1 cellular context compared by ENCODE assay signal in the genomic region with DNA sequence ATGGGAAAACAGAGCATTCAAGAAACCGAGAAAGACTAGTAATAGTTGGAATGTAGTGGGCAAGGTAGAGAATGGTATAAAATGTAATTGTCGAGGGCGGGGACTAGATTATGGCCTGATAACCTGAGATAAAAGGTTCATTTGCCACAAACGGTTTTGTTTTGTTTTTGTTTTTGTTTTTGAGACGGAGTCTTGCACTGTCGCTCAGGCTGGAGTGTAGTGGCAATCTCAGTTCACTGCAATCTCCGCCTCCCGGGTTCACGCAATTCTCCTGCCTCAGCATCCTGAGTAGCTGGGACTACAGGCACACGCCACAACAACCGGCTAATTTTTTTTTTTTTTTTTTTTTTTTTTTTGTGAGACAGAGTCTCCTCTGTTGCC.
TF ChIP-seq lines count a peak whose summit lies in the region.

No MANE protein-coding gene starts in this region.

TF ChIP-seq in HCT116, 20 proteins besides CTCF, POLR2A, EP300 and RAD21:
- TF ChIP-seq ZBTB33 (IDR thresholded peaks at IDR 0.05; ENCODE audit: extremely low read depth, insufficient replicate concordance, low read length), result no peak
TF ChIP-seq in HCT116: peak in this region for 0.
